In genomic region chr7:82530361-82530760, GRCh38 we compare ENCODE assay signal across 26 cellular contexts.
A peak's percentile ranks its signal among the peaks of the same experiment; 100 is the strongest.
DNase-seq lines count a peak whose midpoint lies in the region; ATAC-seq and TF ChIP-seq lines count a peak whose summit lies in the region.
"Had no signal": no experiment of that assay in that cellular context is flagged by ENCODE, and none has a peak within 500 bp of the region (broad histone marks: within the 10 kb centered on the region; RNA-seq: fewer than 3 reads in every experiment).

No MANE protein-coding gene starts in this region.

- DNase-seq in A673 (ENCODE audit: low spot score) (peak; percentile 94), NCI-H146 (lab: John Stamatoyannopoulos, UW) (peak; percentile 51), WERI-Rb-1 (peak; percentile 57), iris pigment epithelial cell (ENCODE audit: low read depth) (peak; percentile 74), 8988T (no peak)
- DNase-seq in activated CD4-positive, alpha-beta T cell treated with anti-CD3 and anti-CD28 coated beads for 4 hours, result no peak
- DNase-seq: activated CD4-positive, alpha-beta T cell treated with anti-CD3 and anti-CD28 coated beads, Interleukin-2, amount 50 U/mL, for 4 hours; DND-41; foreskin keratinocyte; HCEC 1CT; heart right ventricle; Kasumi-1; left lung; naive thymus-derived CD4-positive, alpha-beta T cell; NCI-H1092 treated with DMSO at 0.1 percent for 48 hours; NCI-H2029 treated with DMSO at 0.1 percent for 48 hours; NK-92 treated with Interleukin-12 subunit alpha and Interleukin-12 subunit beta, amount 100 ng/mL, for 24 hours; RPMI8226; substantia nigra; T-helper 17 cell had no signal

- POLR2A ChIA-PET in A673 (lab: Charles Lee; ENCODE audit: low non-redundant PET), result interaction anchor here (0.7 kb wide), 1 partner anchor 1004 kb away, joined by 3 read pairs; no protein-coding TSS in a partner anchor

- peak overlapping the region; percentile 43 for H3K27ac ChIP-seq in A673 (ENCODE audit: low read depth, low read length, poor library complexity, severe bottlenecking)
- peak overlapping the region; percentile 14; the same call in 1 of the 2 replicates for H3K27ac ChIP-seq in WERI-Rb-1
- H3K27ac ChIP-seq: epithelial cell of prostate, foreskin keratinocyte, heart right ventricle, left lung had no signal

- H3K27me3 ChIP-seq in A673 (replicated peaks; ENCODE audit: insufficient read depth, low read depth, low read length, poor library complexity), result peaks cover 1% of the 10 kb centered on the region
- no peaks in the 10 kb centered on the region for H3K27me3 ChIP-seq in WERI-Rb-1 (ENCODE audit: insufficient read depth, low read depth, severe bottlenecking)
- H3K27me3 ChIP-seq: foreskin keratinocyte, heart right ventricle, left lung had no signal

- H3K4me1 ChIP-seq in A673 (ENCODE audit: insufficient read depth, low read length, poor library complexity, severe bottlenecking), result peaks cover 24% of the 10 kb centered on the region
- H3K4me1 ChIP-seq: heart right ventricle, left lung had no signal

- CTCF ChIA-PET in A673 (lab: Charles Lee), result no interaction called here

- ATAC-seq in GM18873 (IDR thresholded peaks at IDR 0.05; ENCODE audit: low FRiP score, unreplicated experiment), result no peak
- no peak for ATAC-seq in HG03045 (IDR thresholded peaks at IDR 0.05; ENCODE audit: unreplicated experiment)
- ATAC-seq: foreskin keratinocyte; GM12878; heart right ventricle; HepG2; left lung; naive thymus-derived CD4-positive, alpha-beta T cell; stimulated activated effector memory CD8-positive, alpha-beta T cell treated with anti-CD3 and anti-CD28 coated beads, Interleukin-12 subunit alpha, Interleukin-12 subunit beta, amount 100 ng/mL, for 72 hours; T-helper 17 cell had no signal

- no peaks in the 10 kb centered on the region for H3K36me3 ChIP-seq in A673 (ENCODE audit: insufficient read depth, low read length, poor library complexity, severe bottlenecking)
- no peaks in the 10 kb centered on the region for H3K36me3 ChIP-seq in WERI-Rb-1
- H3K36me3 ChIP-seq: heart right ventricle, left lung had no signal

- TF ChIP-seq CTCF in A673 (conservative IDR thresholded peaks at IDR 0.05; ENCODE audit: low read depth, low read length) (no peak), WERI-Rb-1 (IDR thresholded peaks at IDR 0.05; ENCODE audit: low read depth, low read length) (no peak)

- peaks cover 6% of the 10 kb centered on the region for H3K9me3 ChIP-seq in A673 (ENCODE audit: low read depth, low read length, poor library complexity, severe bottlenecking)
- no peaks in the 10 kb centered on the region for H3K9me3 ChIP-seq in WERI-Rb-1 (ENCODE audit: severe bottlenecking)
- H3K9me3 ChIP-seq: left lung had no signal

- no TSS peak for BruUV-seq in A673 (replicated peaks; lab: Mats Ljungman, UMichigan)

- H3K4me3 ChIP-seq in A673 (ENCODE audit: low read depth, low read length, poor library complexity, severe bottlenecking) (no peak overlapping the region), WERI-Rb-1 (ENCODE audit: low read depth, low read length) (no peak overlapping the region)
- H3K4me3 ChIP-seq: GM12878, heart right ventricle, left lung had no signal

- intact Hi-C loops in A673 (cut with micrococcal nuclease; ENCODE audit: unreplicated experiment), result no loop called here

Comparison
In these comparisons a context has a peak if more than half of its experiments do, and no peak if none do; other contexts are left out.
1. DNase-seq: peak in A673 (single experiment), NCI-H146 (single experiment), WERI-Rb-1 (single experiment) and iris pigment epithelial cell (single experiment); none in 8988T (single experiment) and activated CD4-positive, alpha-beta T cell treated with anti-CD3 and anti-CD28 coated beads for 4 hours (0 of 2).